Comparison of ENCODE assay signal across 1 cellular context in the genomic region with DNA sequence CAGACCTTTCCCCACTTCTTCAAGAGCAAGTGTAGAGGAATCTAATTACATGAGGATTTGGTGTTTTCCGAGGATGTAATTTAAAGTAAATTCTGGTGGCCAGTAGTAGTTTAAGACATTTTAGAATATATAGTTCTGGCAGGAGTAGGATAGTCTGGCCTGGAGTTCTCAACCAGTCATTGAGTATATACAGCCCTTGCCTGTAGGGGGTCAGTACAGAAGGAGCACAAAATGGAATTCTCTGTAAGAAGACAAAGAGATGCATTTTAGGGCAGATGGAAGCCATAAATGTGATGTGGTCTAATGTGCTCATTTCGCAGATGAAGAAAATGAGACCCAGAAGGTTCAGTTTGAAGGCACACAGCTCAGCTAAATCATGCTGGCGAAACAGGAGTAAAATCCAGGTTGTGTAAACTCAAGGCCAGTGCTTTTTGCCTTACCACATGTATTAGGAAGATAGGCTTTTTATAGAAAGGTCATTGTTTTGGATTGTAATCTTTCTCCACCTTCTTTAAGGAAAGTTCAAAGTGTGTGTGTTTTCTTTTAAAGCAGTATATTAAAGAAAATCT.
A peak's percentile ranks its signal among the peaks of the same experiment; 100 is the strongest.
TF ChIP-seq lines count a peak whose summit lies in the region.

No MANE protein-coding gene starts in this region.

TF ChIP-seq in HepG2, 621 proteins besides CTCF, POLR2A, EP300 and RAD21 (continued from another document):
- TF ChIP-seq, protein P1, sequence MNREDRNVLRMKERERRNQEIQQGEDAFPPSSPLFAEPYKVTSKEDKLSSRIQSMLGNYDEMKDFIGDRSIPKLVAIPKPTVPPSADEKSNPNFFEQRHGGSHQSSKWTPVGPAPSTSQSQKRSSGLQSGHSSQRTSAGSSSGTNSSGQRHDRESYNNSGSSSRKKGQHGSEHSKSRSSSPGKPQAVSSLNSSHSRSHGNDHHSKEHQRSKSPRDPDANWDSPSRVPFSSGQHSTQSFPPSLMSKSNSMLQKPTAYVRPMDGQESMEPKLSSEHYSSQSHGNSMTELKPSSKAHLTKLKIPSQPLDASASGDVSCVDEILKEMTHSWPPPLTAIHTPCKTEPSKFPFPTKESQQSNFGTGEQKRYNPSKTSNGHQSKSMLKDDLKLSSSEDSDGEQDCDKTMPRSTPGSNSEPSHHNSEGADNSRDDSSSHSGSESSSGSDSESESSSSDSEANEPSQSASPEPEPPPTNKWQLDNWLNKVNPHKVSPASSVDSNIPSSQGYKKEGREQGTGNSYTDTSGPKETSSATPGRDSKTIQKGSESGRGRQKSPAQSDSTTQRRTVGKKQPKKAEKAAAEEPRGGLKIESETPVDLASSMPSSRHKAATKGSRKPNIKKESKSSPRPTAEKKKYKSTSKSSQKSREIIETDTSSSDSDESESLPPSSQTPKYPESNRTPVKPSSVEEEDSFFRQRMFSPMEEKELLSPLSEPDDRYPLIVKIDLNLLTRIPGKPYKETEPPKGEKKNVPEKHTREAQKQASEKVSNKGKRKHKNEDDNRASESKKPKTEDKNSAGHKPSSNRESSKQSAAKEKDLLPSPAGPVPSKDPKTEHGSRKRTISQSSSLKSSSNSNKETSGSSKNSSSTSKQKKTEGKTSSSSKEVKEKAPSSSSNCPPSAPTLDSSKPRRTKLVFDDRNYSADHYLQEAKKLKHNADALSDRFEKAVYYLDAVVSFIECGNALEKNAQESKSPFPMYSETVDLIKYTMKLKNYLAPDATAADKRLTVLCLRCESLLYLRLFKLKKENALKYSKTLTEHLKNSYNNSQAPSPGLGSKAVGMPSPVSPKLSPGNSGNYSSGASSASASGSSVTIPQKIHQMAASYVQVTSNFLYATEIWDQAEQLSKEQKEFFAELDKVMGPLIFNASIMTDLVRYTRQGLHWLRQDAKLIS (CRISPR knock-in tag; IDR thresholded peaks at IDR 0.05): no peak
- TF ChIP-seq SAP130 (CRISPR knock-in tag; IDR thresholded peaks at IDR 0.05; ENCODE audit: low read depth): 0 out of 2 replicates have a peak, but pooled peaks have one; percentile 21
- TF ChIP-seq BRCA1 (CRISPR knock-in tag; IDR thresholded peaks at IDR 0.05): no peak
- peak; percentile 69 for TF ChIP-seq ZMYM3 (CRISPR knock-in tag; IDR thresholded peaks at IDR 0.05)
